Comparison of ENCODE assay signal across 1 cellular context in the genomic region with DNA sequence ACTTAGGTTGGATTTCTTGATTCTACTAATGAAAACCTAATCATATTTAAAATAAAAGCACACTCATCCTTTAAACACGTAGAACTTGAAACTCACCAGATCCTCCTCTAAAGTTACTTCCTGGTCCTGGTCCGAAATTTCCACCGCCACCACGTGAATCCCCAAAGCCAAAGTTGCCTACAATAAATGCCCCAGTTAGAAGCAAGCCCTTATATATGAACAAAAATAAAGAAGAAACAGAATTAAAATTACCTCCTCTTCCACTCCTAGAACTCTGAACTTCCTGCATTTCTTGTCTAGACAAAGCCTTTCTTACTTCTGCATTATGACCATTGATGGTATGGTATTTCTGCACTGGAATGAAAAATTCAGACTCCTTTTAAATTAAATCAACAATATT.
TF ChIP-seq lines count a peak whose summit lies in the region.

No MANE protein-coding gene starts in this region.

TF ChIP-seq in GM23338, 12 proteins besides CTCF, POLR2A, EP300 and RAD21:
- TF ChIP-seq CREB1 (CRISPR knock-in tag; IDR thresholded peaks at IDR 0.05; ENCODE audit: low read depth) (no peak), ETS1 (IDR thresholded peaks at IDR 0.05) (no peak), EZH2phosphoT487 (IDR thresholded peaks at IDR 0.05; ENCODE audit: unreplicated experiment) (no peak), NANOG (IDR thresholded peaks at IDR 0.05; ENCODE audit: borderline replicate concordance) (no peak), JUNB (IDR thresholded peaks at IDR 0.05; ENCODE audit: unreplicated experiment) (no peak), EZH2 (IDR thresholded peaks at IDR 0.05; ENCODE audit: low read depth, unreplicated experiment) (no peak), ZNF462 (CRISPR knock-in tag; IDR thresholded peaks at IDR 0.05) (no peak), ZNF114 (CRISPR knock-in tag; IDR thresholded peaks at IDR 0.05) (no peak), ZNF331 (CRISPR knock-in tag; IDR thresholded peaks at IDR 0.05; ENCODE audit: low read depth) (no peak), REST (IDR thresholded peaks at IDR 0.05; ENCODE audit: unreplicated experiment) (no peak), POLR2AphosphoS5 (IDR thresholded peaks at IDR 0.05; ENCODE audit: low read depth) (no peak), STAT1 (IDR thresholded peaks at IDR 0.05; ENCODE audit: unreplicated experiment) (no peak)
